Comparison of ENCODE assay signal across 12 cellular contexts in the genomic region with DNA sequence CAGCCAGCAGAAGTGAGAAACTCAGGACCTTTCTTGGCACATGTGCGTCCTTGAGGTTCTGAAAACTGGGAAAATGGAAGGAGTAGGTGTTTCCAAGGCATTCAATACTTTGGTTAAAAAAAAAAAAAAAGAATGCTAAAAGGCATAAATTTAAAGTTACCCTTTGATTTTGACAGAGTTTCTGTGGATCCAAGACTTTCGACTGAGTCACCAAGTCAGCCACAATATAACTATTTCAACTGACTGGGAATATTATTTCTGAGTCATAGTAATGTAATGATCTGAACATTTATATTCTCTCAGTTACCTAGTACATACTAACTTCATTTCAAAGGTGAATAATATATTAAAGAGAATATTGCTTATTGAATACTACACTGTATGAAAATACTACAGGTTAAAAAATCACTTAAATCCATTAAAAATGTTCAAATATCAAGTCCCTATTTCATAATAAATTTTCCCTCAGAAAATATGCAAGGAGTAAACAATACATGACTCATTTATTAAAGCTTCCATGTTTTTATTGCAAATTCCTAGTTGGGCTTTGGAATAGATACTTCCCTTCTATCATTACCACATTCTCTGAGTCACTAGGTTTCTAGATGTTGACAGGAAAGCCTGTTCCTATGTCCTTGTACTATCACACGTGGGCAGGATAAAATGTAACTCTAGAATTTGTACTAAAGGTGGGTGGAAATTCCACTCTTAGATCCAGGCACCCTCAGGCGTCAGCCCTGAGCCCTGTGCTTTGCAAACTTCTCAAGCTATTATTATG. TPM values are rescaled to one million over a fixed set of nuclear protein-coding genes. Genes with fewer than 3 reads are reported as not detected.
A peak's percentile ranks its signal among the peaks of the same experiment; 100 is the strongest.
DNase-seq lines count a peak whose midpoint lies in the region; FAIRE-seq and TF ChIP-seq lines count a peak whose summit lies in the region.
"Had no signal": no experiment of that assay in that cellular context is flagged by ENCODE, and none has a peak within 500 bp of the region (broad histone marks: within the 10 kb centered on the region; RNA-seq: fewer than 3 reads in every experiment).

No MANE protein-coding gene starts in this region.

- H3K27me3 ChIP-seq in skeletal muscle satellite cell (ENCODE audit: control insufficient read depth, insufficient read depth, low read length) = no peaks in the 10 kb centered on the region
- no peaks in the 10 kb centered on the region for H3K27me3 ChIP-seq in thyroid gland

- H3K9me3 ChIP-seq in skeletal muscle satellite cell (replicated peaks; ENCODE audit: low read length) (no peaks in the 10 kb centered on the region), thyroid gland (no peaks in the 10 kb centered on the region)

- peak; percentile 64 for DNase-seq in H54 (ENCODE audit: insufficient read length, low spot score)
- DNase-seq in amniotic epithelial cell (ENCODE audit: low read depth) = peak; percentile 93
- DNase-seq in foreskin melanocyte = peak; percentile 42
- DNase-seq in thyroid gland = no peak
- no peak for DNase-seq in DMS153 treated with DMSO at 0.1 percent for 48 hours (lab: John Stamatoyannopoulos, UW; ENCODE audit: unreplicated experiment)
- no peak for DNase-seq in SK-N-DZ (ENCODE audit: low spot score)
- DNase-seq in NCI-H1930 (lab: John Stamatoyannopoulos, UW) = no peak
- DNase-seq: DMS79 treated with DMSO at 0.1 percent for 48 hours, H7, NCI-H524, T-helper 17 cell had no signal

- no peak for TF ChIP-seq CTCF in thyroid gland (IDR thresholded peaks at IDR 0.05)

- intact Hi-C loops in thyroid gland (cut with DNase I) = no loop called here

- peak overlapping the region in 1 of 3 donors; percentile 8 for H3K27ac ChIP-seq in thyroid gland

- peak overlapping the region; percentile 89 for H3K4me2 ChIP-seq in skeletal muscle satellite cell (ENCODE audit: low read length)

- 66% methylated on average over 4 of the region's 4 CpGs for whole genome bisulfite sequencing in thyroid gland, 2 donors

- H3K4me1 ChIP-seq in skeletal muscle satellite cell (ENCODE audit: control insufficient read depth, insufficient read depth, low read length) (peaks cover 32% of the 10 kb centered on the region), thyroid gland (peaks cover 0 to 5% of the 10 kb centered on the region in 2 donors)

- peak; percentile 100 for FAIRE-seq in H54 (lab: Jason Lieb, UNC)

- peak overlapping the region; percentile 35 for H3K4me3 ChIP-seq in skeletal muscle satellite cell (ENCODE audit: low read length)
- no peak overlapping the region for H3K4me3 ChIP-seq in thyroid gland (replicated peaks in 1 of 3)

- peaks cover 3% of the 10 kb centered on the region for H3K36me3 ChIP-seq in skeletal muscle satellite cell (ENCODE audit: insufficient read depth, low read length)
- H3K36me3 ChIP-seq in thyroid gland = no peaks in the 10 kb centered on the region

- TF ChIP-seq POLR2A in H54 (IDR thresholded peaks at IDR 0.05; ENCODE audit: low read depth, low read length) = no peak
- no peak for TF ChIP-seq POLR2A in thyroid gland (IDR thresholded peaks at IDR 0.05)

- peak overlapping the region; percentile 94 for H3K9ac ChIP-seq in skeletal muscle satellite cell (ENCODE audit: low read depth, low read length)

RNA-seq across cellular contexts. Expression of gene ITGBL1, which starts 2.3 kb away (rescaled TPM):
- 44.1 and 44.4 TPM in 2 replicates for total RNA-seq in skeletal muscle satellite cell (2012; rRNA removed)
- 10 to 100 TPM in 1 of 4 donors, 1 to 10 TPM in 3; 3.4 to 20.6 (median 4.5) TPM for total RNA-seq in thyroid gland
- 0.02 TPM in 1 of 2 replicates, not detected in the other for polyA plus RNA-seq in SK-N-DZ (2014; cell fraction: cytosol; rRNA removed)
- polyA plus RNA-seq in SK-N-DZ (2014; cell fraction: nucleus; rRNA removed) = 0.46 TPM in 1 of 2 replicates, not detected in the other
- total RNA-seq: T-helper 17 cell had no signal

RNA-seq across cellular contexts. Expression of gene NALCN, which starts 33.9 kb away (rescaled TPM):
- 0.66 and 1.5 TPM in 2 replicates for total RNA-seq in skeletal muscle satellite cell (2012; rRNA removed)
- total RNA-seq in thyroid gland = 1 to 10 TPM; 2.3 to 6.4 (median 4.4) TPM
- polyA plus RNA-seq in SK-N-DZ (2014; cell fraction: cytosol; rRNA removed) = 5.1 and 5.2 TPM in 2 replicates
- 3.1 and 3.4 TPM in 2 replicates for polyA plus RNA-seq in SK-N-DZ (2014; cell fraction: nucleus; rRNA removed)
- total RNA-seq: T-helper 17 cell had no signal

Comparison
In these comparisons a context has a peak if more than half of its experiments do, and no peak if none do; other contexts are left out.
1. DNase-seq: peak in H54 (single experiment), amniotic epithelial cell (single experiment) and foreskin melanocyte (single experiment); none in thyroid gland (0 of 2), DMS153 treated with DMSO at 0.1 percent for 48 hours (single experiment), SK-N-DZ (single experiment) and NCI-H1930 (0 of 2).